ENCODE assay signal across 9 cellular contexts in genomic region chr16:85460983-85461813, GRCh38.
DNase-seq lines count a peak whose midpoint lies in the region; ATAC-seq, FAIRE-seq and TF ChIP-seq lines count a peak whose summit lies in the region.
"Had no signal": no experiment of that assay in that cellular context is flagged by ENCODE, and none has a peak within 500 bp of the region (broad histone marks: within the 10 kb centered on the region; RNA-seq: fewer than 3 reads in every experiment).

No MANE protein-coding gene starts in this region.

- in situ Hi-C loops in GM13976 (cut with MboI; ENCODE audit: low sequenced_read_pairs, unreplicated experiment): no loop called here

- CTCF ChIA-PET in H1 (lab: Charles Lee; ENCODE audit: partially characterized antibody): interaction anchor here (0.5 to 11.2 kb wide), 33 partner anchors 8 to 277 kb away, joined by 3 to 172 read pairs (median 4); no protein-coding TSS in a partner anchor

- ATAC-seq in psoas muscle: peak; percentile 41 to 81 (median 68)

- H2AFZ ChIP-seq in H1 (ENCODE audit: low read length): no peak overlapping the region

- no peak overlapping the region for H3K14ac ChIP-seq in H1 (ENCODE audit: insufficient read length)

- TF ChIP-seq EP300 in H1 (IDR thresholded peaks at IDR 0.05; ENCODE audit: borderline replicate concordance in 1 of 2, low read depth in 2 of 2, low read length in 2 of 2): no peak

- H4K5ac ChIP-seq in H1 (ENCODE audit: insufficient read length, low read depth, low read length): no peak overlapping the region

- H3K56ac ChIP-seq in H1 (replicated peaks; ENCODE audit: insufficient read length, low read depth, low read length): no peak overlapping the region

- peak overlapping the region; percentile 69; the same call in 1 of the 2 replicates for H2AK5ac ChIP-seq in H1 (ENCODE audit: low read depth, low read length)

- H2BK5ac ChIP-seq in H1 (ENCODE audit: low read depth, low read length): peak overlapping the region; percentile 46; the same call in 1 of the 2 replicates

- H3K23me2 ChIP-seq in H1 (ENCODE audit: low read depth, low read length): peaks cover 7% of the 10 kb centered on the region

- H3K4me1 ChIP-seq in H1 (replicated peaks in 1 of 4; ENCODE audit: control insufficient read depth in 3 of 4, insufficient read depth in 4 of 4, low read length in 3 of 4) (peaks cover 7 to 36% (median 26%) of the 10 kb centered on the region in 4 experiments), psoas muscle (peaks cover 56% of the 10 kb centered on the region)

- H3K9ac ChIP-seq in H1 (replicated peaks in 1 of 4; ENCODE audit: extremely low read depth in 1 of 4, low read depth in 3 of 4, low read length in 3 of 4): no peak overlapping the region

- H2BK15ac ChIP-seq in H1 (ENCODE audit: low read length): peak overlapping the region; percentile 89

- no peak for FAIRE-seq in H1 (lab: Jason Lieb, UNC)
- FAIRE-seq in RCC 7860 (lab: Jason Lieb, UNC): no peak

- H4K91ac ChIP-seq in H1 (replicated peaks; ENCODE audit: insufficient read length, low read length): no peak overlapping the region

- no peaks in the 10 kb centered on the region for H3K79me1 ChIP-seq in H1 (ENCODE audit: low read depth, low read length)

- WGBS in H1 (ENCODE audit: extremely low coverage in 1 of 2, insufficient coverage in 1 of 2, insufficient read length in 1 of 2, insufficient replicate concordance in 2 of 2, low coverage in 1 of 2, low lambda C conversion rate in 2 of 2, missing lambda C conversion rate in 1 of 2), 2 experiments: 36% methylated on average over 14 of the region's 16 CpGs; no CpG with 5 or more reads in 1 of the 2 experiments
- WGBS in psoas muscle, 3 donors: 66 to 75% (median 74%) methylated on average over 16 of the region's 16 CpGs

- TF ChIP-seq POLR2A in H1 (IDR thresholded peaks at IDR 0.05; ENCODE audit: control extremely low read depth in 1 of 2, low read depth in 2 of 2, low read length in 2 of 2): no peak

- DNase-seq in GF-D8 (lab: John Stamatoyannopoulos, UW) (peak; percentile 36), NCI-H2107 (lab: John Stamatoyannopoulos, UW) (peak; percentile 87), H1 (ENCODE audit: low read depth in 1 of 2, low spot score in 2 of 2) (no peak), psoas muscle (peak; percentile 65 to 70), RPMI8226 (no peak), RCC 7860 (ENCODE audit: low spot score) (no peak), T-helper 1 cell (no peak), GM13976 (ENCODE audit: low spot score) (no peak)
- DNase-seq: activated CD8-positive, alpha-beta memory T cell treated with anti-CD3 and anti-CD28 coated beads, Interleukin-2, amount 50 U/mL, for 4 hours had no signal

- H3K18ac ChIP-seq in H1 (ENCODE audit: extremely low read depth, low read length): peak overlapping the region; percentile 88

- no peak overlapping the region for H3K4ac ChIP-seq in H1 (replicated peaks; ENCODE audit: insufficient read length, low read depth, low read length)

- no peak overlapping the region for H2BK20ac ChIP-seq in H1 (ENCODE audit: low read length)

- intact Hi-C loops in psoas muscle (cut with DNase I): no loop called here

- H3K36me3 ChIP-seq in H1 (ENCODE audit: control insufficient read depth in 2 of 4, insufficient read depth in 4 of 4, low read length in 3 of 4) (no peaks in the 10 kb centered on the region), psoas muscle (ENCODE audit: insufficient read depth in 1 of 2, low read depth in 1 of 2) (no peaks in the 10 kb centered on the region)

- H3K23ac ChIP-seq in H1 (ENCODE audit: insufficient read length): no peak overlapping the region

- peak overlapping the region; percentile 88 for H2BK12ac ChIP-seq in H1 (ENCODE audit: low read depth, low read length)

- peak overlapping the region; percentile 70 to 84 for H3K4me2 ChIP-seq in H1 (ENCODE audit: insufficient read depth in 1 of 2, low read depth in 2 of 2, low read length in 2 of 2)

- peaks cover 5 to 49% (median 36%) of the 10 kb centered on the region in 4 experiments; a peak in 6 of 7 replicates for H3K27me3 ChIP-seq in H1 (replicated peaks in 1 of 4; ENCODE audit: control insufficient read depth in 3 of 4, extremely low read depth in 1 of 4, insufficient read depth in 3 of 4, low read length in 3 of 4)
- no peaks in the 10 kb centered on the region for H3K27me3 ChIP-seq in psoas muscle (ENCODE audit: insufficient read depth in 3 of 3, low read length in 2 of 3)

- H3K4me3 ChIP-seq in H1 (ENCODE audit: extremely low read depth in 1 of 4, insufficient read depth in 2 of 4, low read depth in 3 of 4, low read length in 4 of 4): peak overlapping the region in 1 of 4 experiments; percentile 57; a peak in 3 of 8 replicates
- peak overlapping the region; percentile 58 for H3K4me3 ChIP-seq in psoas muscle

- H3K79me2 ChIP-seq in H1 (ENCODE audit: control insufficient read depth in 1 of 2, insufficient read depth in 2 of 2, low read length in 2 of 2): no peaks in the 10 kb centered on the region

- H4K8ac ChIP-seq in H1 (ENCODE audit: extremely low read depth, insufficient read depth, low read length): no peak overlapping the region

- no peak for TF ChIP-seq RAD21 in H1 (IDR thresholded peaks at IDR 0.05 in 1 of 2, conservative IDR thresholded peaks at IDR 0.05 in 1 of 2; ENCODE audit: low read depth in 2 of 2, low read length in 2 of 2)

- no peak overlapping the region for H2BK120ac ChIP-seq in H1 (replicated peaks; ENCODE audit: low read depth, low read length)

- peaks cover 4 to 11% of the 10 kb centered on the region in 2 experiments for H4K20me1 ChIP-seq in H1 (replicated peaks in 1 of 2; ENCODE audit: control insufficient read depth in 1 of 2, insufficient read depth in 2 of 2, low read length in 2 of 2)

- TF ChIP-seq CTCF in H1 (IDR thresholded peaks at IDR 0.05; ENCODE audit: control extremely low read depth in 1 of 3, insufficient read depth in 1 of 3, low read depth in 1 of 3, low read length in 3 of 3) (no peak), psoas muscle (IDR thresholded peaks at IDR 0.05) (no peak), GM13976 (IDR thresholded peaks at IDR 0.05; ENCODE audit: borderline replicate concordance, control extremely low read depth, extremely low read depth, insufficient read depth, missing control alignments) (no peak)

- no peaks in the 10 kb centered on the region for H3K9me3 ChIP-seq in H1 (ENCODE audit: insufficient read depth in 2 of 2, low read depth in 1 of 2, low read length in 1 of 2)
- H3K9me3 ChIP-seq in psoas muscle: no peaks in the 10 kb centered on the region

- no peak overlapping the region for H3K27ac ChIP-seq in H1 (ENCODE audit: low read depth, low read length)
- peak overlapping the region; percentile 46 for H3K27ac ChIP-seq in psoas muscle

- POLR2A ChIA-PET in H1 (lab: Charles Lee; ENCODE audit: partially characterized antibody): interaction anchor here (0.6 to 1.5 kb wide), 9 partner anchors 9 to 154 kb away, joined by 3 to 4 read pairs (median 3); no protein-coding TSS in a partner anchor

TF ChIP-seq in H1, 55 proteins besides CTCF, POLR2A, EP300 and RAD21 (continues in another document):
- TF ChIP-seq KDM1A (IDR thresholded peaks at IDR 0.05; ENCODE audit: borderline replicate concordance, low read length) (no peak), HDAC6 (IDR thresholded peaks at IDR 0.05; ENCODE audit: low read depth, low read length) (no peak), ATF3 (IDR thresholded peaks at IDR 0.05; ENCODE audit: insufficient read depth, low read depth, low read length) (no peak), GTF2F1 (IDR thresholded peaks at IDR 0.05; ENCODE audit: borderline replicate concordance, low read depth, low read length) (no peak), BCL11A (IDR thresholded peaks at IDR 0.05; ENCODE audit: low read depth in 2 of 2, low read length in 2 of 2) (no peak), CHD1 (IDR thresholded peaks at IDR 0.05; ENCODE audit: low read depth, low read length) (no peak), KDM4A (IDR thresholded peaks at IDR 0.05; ENCODE audit: low read depth, low read length, severe bottlenecking) (no peak), SIX5 (IDR thresholded peaks at IDR 0.05; ENCODE audit: low read depth, low read length) (no peak), GABPA (IDR thresholded peaks at IDR 0.05; ENCODE audit: borderline replicate concordance, insufficient read depth, low read length) (no peak), ZNF274 (IDR thresholded peaks at IDR 0.05; ENCODE audit: borderline replicate concordance, extremely low read depth, low read length) (no peak), TCF12 (IDR thresholded peaks at IDR 0.05; ENCODE audit: low read depth, low read length) (no peak), SP1 (IDR thresholded peaks at IDR 0.05; ENCODE audit: low read depth, low read length) (no peak)

Comparison
In these comparisons a context has a peak if more than half of its experiments do, and no peak if none do; other contexts are left out.
1. DNase-seq: peak in GF-D8 (single experiment), NCI-H2107 (single experiment) and psoas muscle (2 of 2); none in H1 (0 of 2), RPMI8226 (single experiment), RCC 7860 (single experiment), T-helper 1 cell (0 of 5) and GM13976 (single experiment).